ENCODE assay signal across 20 cellular contexts in the genomic region with DNA sequence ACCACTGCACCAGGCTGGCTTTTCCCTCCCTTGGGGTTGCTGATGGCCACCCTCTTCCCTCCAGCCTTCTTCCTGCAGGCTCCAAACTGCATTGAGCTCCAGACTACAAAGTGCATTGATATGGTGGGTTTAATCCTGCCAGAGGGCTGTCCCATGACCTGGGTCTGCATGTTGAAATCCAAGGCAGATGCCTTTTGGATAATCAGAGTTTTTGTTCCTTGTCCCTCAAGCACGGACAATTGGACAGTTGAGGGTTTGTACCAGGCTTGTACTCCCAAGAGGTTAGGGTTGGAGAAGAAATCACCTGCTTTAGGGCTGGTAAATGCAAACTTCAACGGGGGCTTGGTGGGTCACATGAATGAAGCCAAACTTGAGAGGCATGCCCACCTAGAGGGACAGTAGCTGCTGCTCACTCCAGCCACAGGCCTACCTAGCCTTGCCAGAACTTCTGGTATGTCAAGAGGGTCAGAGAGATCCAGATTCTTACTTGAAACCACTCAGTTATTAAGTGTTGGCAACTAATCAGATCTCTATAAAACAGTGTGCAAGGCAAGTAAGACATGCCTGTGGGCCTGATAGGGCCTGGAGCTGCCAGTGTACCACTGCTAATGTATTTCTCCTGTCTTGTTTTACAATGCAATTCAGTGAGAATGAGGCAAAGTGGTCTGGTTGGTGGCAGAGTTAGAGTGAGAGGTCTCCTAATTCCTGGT. TPM values are rescaled to one million over a fixed set of nuclear protein-coding genes. Genes with fewer than 3 reads are reported as not detected.
DNase-seq lines count a peak whose midpoint lies in the region; ATAC-seq and TF ChIP-seq lines count a peak whose summit lies in the region.
"Had no signal": no experiment of that assay in that cellular context is flagged by ENCODE, and none has a peak within 500 bp of the region (broad histone marks: within the 10 kb centered on the region; RNA-seq: fewer than 3 reads in every experiment).

No MANE protein-coding gene starts in this region.

- no peaks in the 10 kb centered on the region for H3K36me3 Mint-ChIP-seq in activated naive CD4-positive, alpha-beta T cell treated with anti-CD3 and anti-CD28 coated beads, Interleukin-2, amount 10 ng/mL, durations not matched to agents 7 days and 5 days

- H3K27me3 Mint-ChIP-seq in activated naive CD4-positive, alpha-beta T cell treated with anti-CD3 and anti-CD28 coated beads, Interleukin-2, amount 10 ng/mL, durations not matched to agents 7 days and 5 days, result peaks cover 48% of the 10 kb centered on the region

- H3K4me3 ChIP-seq in lower lobe of right lung (no peak overlapping the region), thyroid gland (replicated peaks in 1 of 3) (no peak overlapping the region)
- H3K4me3 ChIP-seq: BLaER1 treated with 17β-estradiol and CSF1 and Interleukin-3, amounts not matched to agents 10 nM and 100 nM had no signal

- intact Hi-C loops in lower lobe of right lung (cut with DNase I) (no loop called here), thyroid gland (cut with DNase I) (no loop called here)

- no peak overlapping the region for H3K4me3 Mint-ChIP-seq in activated naive CD4-positive, alpha-beta T cell treated with anti-CD3 and anti-CD28 coated beads, Interleukin-2, amount 10 ng/mL, durations not matched to agents 7 days and 5 days
- H3K4me3 Mint-ChIP-seq: CD4-positive, alpha-beta T cell; HFFc6 had no signal

- H3K27ac Mint-ChIP-seq in activated naive CD4-positive, alpha-beta T cell treated with anti-CD3 and anti-CD28 coated beads, Interleukin-2, amount 10 ng/mL, durations not matched to agents 7 days and 5 days, result no peak overlapping the region
- H3K27ac Mint-ChIP-seq: CD4-positive, alpha-beta T cell; HFFc6 had no signal

- H3K36me3 ChIP-seq in lower lobe of right lung, result no peaks in the 10 kb centered on the region
- no peaks in the 10 kb centered on the region for H3K36me3 ChIP-seq in thyroid gland
- H3K36me3 ChIP-seq: BLaER1 treated with 17β-estradiol and CSF1 and Interleukin-3, amounts not matched to agents 10 nM and 100 nM had no signal

- H3K27ac ChIP-seq in lower lobe of right lung (no peak overlapping the region), thyroid gland (peak overlapping the region; percentile 63 to 95 (median 93))
- H3K27ac ChIP-seq: BLaER1 treated with 17β-estradiol and CSF1 and Interleukin-3, amounts not matched to agents 10 nM and 100 nM had no signal

- no peaks in the 10 kb centered on the region for H3K4me1 Mint-ChIP-seq in activated naive CD4-positive, alpha-beta T cell treated with anti-CD3 and anti-CD28 coated beads, Interleukin-2, amount 10 ng/mL, durations not matched to agents 7 days and 5 days

- in situ Hi-C loops in SK-MEL-5 (cut with HindIII; ENCODE audit: low pct_unique_long_range_greater_than_20kb, low sequenced_read_pairs), result no loop called here

- no peaks in the 10 kb centered on the region for H3K27me3 ChIP-seq in lower lobe of right lung (ENCODE audit: low read depth)
- H3K27me3 ChIP-seq in thyroid gland, result no peaks in the 10 kb centered on the region
- H3K27me3 ChIP-seq: BLaER1 treated with 17β-estradiol and CSF1 and Interleukin-3, amounts not matched to agents 10 nM and 100 nM had no signal

- TF ChIP-seq CTCF in lower lobe of right lung (IDR thresholded peaks at IDR 0.05), result no peak
- no peak for TF ChIP-seq CTCF in thyroid gland (IDR thresholded peaks at IDR 0.05)

- ATAC-seq in lower lobe of right lung, result peak; percentile 71 to 73
- ATAC-seq in GM21723 (IDR thresholded peaks at IDR 0.05; ENCODE audit: unreplicated experiment), result no peak
- no peak for ATAC-seq in GM21367 (IDR thresholded peaks at IDR 0.05; ENCODE audit: unreplicated experiment)

- DNase-seq in activated naive CD4-positive, alpha-beta T cell treated with anti-CD3 and anti-CD28 coated beads, Interleukin-2, amount 10 ng/mL, durations not matched to agents 7 days and 5 days, result peak; percentile 17
- DNase-seq in activated naive CD4-positive, alpha-beta T cell treated with anti-CD3 and anti-CD28 coated beads, Interleukin-2, amount 50 U/mL, for 16 hours, result no peak
- DNase-seq in SK-MEL-5 (ENCODE audit: low read depth, low spot score) (peak; percentile 91), lower lobe of right lung (no peak), thyroid gland (peak; percentile 61 to 63), activated gamma-delta T cell treated with Interleukin-2 at 50 U/mL for 16 hours (no peak)
- DNase-seq: ACHN; Calu3; CD4-positive, alpha-beta T cell; DMS 273 treated with DMSO at 0.1 percent for 48 hours; EL; HCEC 1CT; HFFc6; IMR-90 had no signal

- H3K4me1 ChIP-seq in lower lobe of right lung (peaks cover 7% of the 10 kb centered on the region), thyroid gland (peaks cover 44 to 53% of the 10 kb centered on the region in 2 donors)

- TF ChIP-seq POLR2A in thyroid gland (IDR thresholded peaks at IDR 0.05), result peak in 1 of 2 donors; percentile 25

- H3K9me3 ChIP-seq in lower lobe of right lung (peaks cover 6% of the 10 kb centered on the region), thyroid gland (no peaks in the 10 kb centered on the region)

- CTCF ChIA-PET in activated naive CD4-positive, alpha-beta T cell treated with anti-CD3 and anti-CD28 coated beads, Interleukin-2, amount 10 ng/mL, durations not matched to agents 7 days and 5 days (lab: Charles Lee), result no interaction called here

- 36 to 67% methylated on average over 2 of the region's 2 CpGs for WGBS in thyroid gland, 2 donors

- no peaks in the 10 kb centered on the region for H3K9me3 Mint-ChIP-seq in activated naive CD4-positive, alpha-beta T cell treated with anti-CD3 and anti-CD28 coated beads, Interleukin-2, amount 10 ng/mL, durations not matched to agents 7 days and 5 days
- H3K9me3 Mint-ChIP-seq: CD4-positive, alpha-beta T cell had no signal

RNA-seq across cellular contexts. Expression of gene KRT83, which starts 21.7 kb away (rescaled TPM):
- total RNA-seq in SK-MEL-5 (2014; rRNA removed; shearing (Covaris generic)), result not detected in 2 replicates
- not detected in 2 replicates for polyA plus RNA-seq in SK-MEL-5 (2015; cell fraction: cytosol; rRNA removed)
- not detected in 2 replicates for polyA plus RNA-seq in SK-MEL-5 (2015; cell fraction: nucleus; rRNA removed)
- total RNA-seq in lower lobe of right lung, result not detected
- total RNA-seq in thyroid gland, result under 1 TPM in 3 of 4 donors, not detected in 1; 0.22 to 0.46 (median 0.40) TPM
- total RNA-seq: Calu3; CD4-positive, alpha-beta T cell; H4; HFFc6; IMR-90 had no signal
- polyA plus RNA-seq: IMR-90 had no signal

RNA-seq across cellular contexts. Expression of gene KRT85, which starts 24.3 kb away (rescaled TPM):
- total RNA-seq in SK-MEL-5 (2014; rRNA removed; shearing (Covaris generic)), result not detected in 2 replicates
- not detected in 2 replicates for polyA plus RNA-seq in SK-MEL-5 (2015; cell fraction: cytosol; rRNA removed)
- not detected in 2 replicates for polyA plus RNA-seq in SK-MEL-5 (2015; cell fraction: nucleus; rRNA removed)
- total RNA-seq in lower lobe of right lung, result not detected
- total RNA-seq in thyroid gland, result not detected
- total RNA-seq: A172; Calu3; CD4-positive, alpha-beta T cell; H4; HFFc6; HT-29; IMR-90 had no signal
- polyA plus RNA-seq: IMR-90 had no signal

RNA-seq across cellular contexts. Expression of gene KRT84, which starts 42.5 kb away (rescaled TPM):
- not detected in 2 replicates for total RNA-seq in SK-MEL-5 (2014; rRNA removed; shearing (Covaris generic))
- not detected in 2 replicates for polyA plus RNA-seq in SK-MEL-5 (2015; cell fraction: cytosol; rRNA removed)
- not detected in 2 replicates for polyA plus RNA-seq in SK-MEL-5 (2015; cell fraction: nucleus; rRNA removed)
- total RNA-seq in lower lobe of right lung, result not detected
- not detected for total RNA-seq in thyroid gland
- total RNA-seq: A172; Calu3; CD4-positive, alpha-beta T cell; H4; HFFc6; HT-29; IMR-90 had no signal
- polyA plus RNA-seq: IMR-90 had no signal

RNA-seq across cellular contexts. Expression of gene KRT81, which starts 51.6 kb away (rescaled TPM):
- total RNA-seq in SK-MEL-5 (2014; rRNA removed; shearing (Covaris generic)), result 0.16 TPM in 1 of 2 replicates, not detected in the other
- 0.28 and 0.40 TPM in 2 replicates for polyA plus RNA-seq in SK-MEL-5 (2015; cell fraction: cytosol; rRNA removed)
- polyA plus RNA-seq in SK-MEL-5 (2015; cell fraction: nucleus; rRNA removed), result 0.76 TPM in 1 of 2 replicates, not detected in the other
- total RNA-seq in lower lobe of right lung, result not detected
- under 1 TPM in 2 of 4 donors, not detected in 2; 0.11 to 0.71 TPM for total RNA-seq in thyroid gland
- total RNA-seq: CD4-positive, alpha-beta T cell; HT-29 had no signal

Comparison
In these comparisons a context has a peak if more than half of its experiments do, and no peak if none do; other contexts are left out.
1. DNase-seq: peak in activated naive CD4-positive, alpha-beta T cell treated with anti-CD3 and anti-CD28 coated beads, Interleukin-2, amount 10 ng/mL, durations not matched to agents 7 days and 5 days (single experiment), SK-MEL-5 (single experiment) and thyroid gland (2 of 2); none in activated naive CD4-positive, alpha-beta T cell treated with anti-CD3 and anti-CD28 coated beads, Interleukin-2, amount 50 U/mL, for 16 hours (single experiment), lower lobe of right lung (single experiment) and activated gamma-delta T cell treated with Interleukin-2 at 50 U/mL for 16 hours (single experiment).
2. ATAC-seq: peak in lower lobe of right lung (2 of 2); none in GM21723 (single experiment) and GM21367 (single experiment).